In genomic region chr3:13461169-13462124, GRCh38 we compare ENCODE assay signal across 1 cellular context.
TF ChIP-seq lines count a peak whose summit lies in the region.

No MANE protein-coding gene starts in this region.

TF ChIP-seq in H1, 55 proteins besides CTCF, POLR2A, EP300 and RAD21 (continued from another document):
- TF ChIP-seq GTF2F1 (IDR thresholded peaks at IDR 0.05; ENCODE audit: borderline replicate concordance, low read depth, low read length) (peak; percentile 77), TAF7 (optimal IDR thresholded peaks at IDR 0.05; ENCODE audit: borderline replicate concordance, low read depth, low read length) (peak; percentile 67), KDM4A (IDR thresholded peaks at IDR 0.05; ENCODE audit: low read depth, low read length, severe bottlenecking) (no peak), MAFK (IDR thresholded peaks at IDR 0.05; ENCODE audit: low read depth, low read length) (0 out of 2 replicates have a peak, but pooled peaks have one; percentile 19), BRCA1 (IDR thresholded peaks at IDR 0.05; ENCODE audit: low read depth, low read length) (peak; percentile 38; the same call in 1 of the 2 replicates), FOSL1 (IDR thresholded peaks at IDR 0.05; ENCODE audit: insufficient read depth, low read depth, low read length) (peak; percentile 85), YY1 (IDR thresholded peaks at IDR 0.05; ENCODE audit: low read depth, low read length) (peak; percentile 62; the same call in 1 of the 2 replicates), CBX8 (IDR thresholded peaks at IDR 0.05; ENCODE audit: borderline replicate concordance, low read depth, low read length) (no peak), JUND (IDR thresholded peaks at IDR 0.05; ENCODE audit: low read length) (peak; percentile 57; the same call in 1 of the 2 replicates), USF2 (IDR thresholded peaks at IDR 0.05; ENCODE audit: low read length) (peak; percentile 56), SIX5 (IDR thresholded peaks at IDR 0.05; ENCODE audit: low read depth, low read length) (no peak), CHD2 (IDR thresholded peaks at IDR 0.05; ENCODE audit: low read length) (0 out of 2 replicates have a peak, but pooled peaks have one; percentile 52), SP1 (IDR thresholded peaks at IDR 0.05; ENCODE audit: low read depth, low read length) (0 out of 2 replicates have a peak, but pooled peaks have one; percentile 5), RXRA (IDR thresholded peaks at IDR 0.05; ENCODE audit: insufficient read depth, low read depth, low read length) (peak; percentile 72; the same call in 1 of the 2 replicates), NANOG (IDR thresholded peaks at IDR 0.05; ENCODE audit: insufficient read depth, low read depth, low read length, poor library complexity, severe bottlenecking) (no peak), TCF12 (IDR thresholded peaks at IDR 0.05; ENCODE audit: low read depth, low read length) (0 out of 2 replicates have a peak, but pooled peaks have one; percentile 52), SUZ12 (IDR thresholded peaks at IDR 0.05; ENCODE audit: low read length) (no peak), ATF3 (IDR thresholded peaks at IDR 0.05; ENCODE audit: insufficient read depth, low read depth, low read length) (peak; percentile 77; the same call in 1 of the 2 replicates), MAX (IDR thresholded peaks at IDR 0.05) (peak; percentile 99), GABPA (IDR thresholded peaks at IDR 0.05; ENCODE audit: borderline replicate concordance, insufficient read depth, low read length) (peak; percentile 31; the same call in 1 of the 2 replicates)
- TF ChIP-seq, protein P1, sequence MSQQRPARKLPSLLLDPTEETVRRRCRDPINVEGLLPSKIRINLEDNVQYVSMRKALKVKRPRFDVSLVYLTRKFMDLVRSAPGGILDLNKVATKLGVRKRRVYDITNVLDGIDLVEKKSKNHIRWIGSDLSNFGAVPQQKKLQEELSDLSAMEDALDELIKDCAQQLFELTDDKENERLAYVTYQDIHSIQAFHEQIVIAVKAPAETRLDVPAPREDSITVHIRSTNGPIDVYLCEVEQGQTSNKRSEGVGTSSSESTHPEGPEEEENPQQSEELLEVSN (IDR thresholded peaks at IDR 0.05): peak; percentile 97
- TF ChIP-seq, protein P2, sequence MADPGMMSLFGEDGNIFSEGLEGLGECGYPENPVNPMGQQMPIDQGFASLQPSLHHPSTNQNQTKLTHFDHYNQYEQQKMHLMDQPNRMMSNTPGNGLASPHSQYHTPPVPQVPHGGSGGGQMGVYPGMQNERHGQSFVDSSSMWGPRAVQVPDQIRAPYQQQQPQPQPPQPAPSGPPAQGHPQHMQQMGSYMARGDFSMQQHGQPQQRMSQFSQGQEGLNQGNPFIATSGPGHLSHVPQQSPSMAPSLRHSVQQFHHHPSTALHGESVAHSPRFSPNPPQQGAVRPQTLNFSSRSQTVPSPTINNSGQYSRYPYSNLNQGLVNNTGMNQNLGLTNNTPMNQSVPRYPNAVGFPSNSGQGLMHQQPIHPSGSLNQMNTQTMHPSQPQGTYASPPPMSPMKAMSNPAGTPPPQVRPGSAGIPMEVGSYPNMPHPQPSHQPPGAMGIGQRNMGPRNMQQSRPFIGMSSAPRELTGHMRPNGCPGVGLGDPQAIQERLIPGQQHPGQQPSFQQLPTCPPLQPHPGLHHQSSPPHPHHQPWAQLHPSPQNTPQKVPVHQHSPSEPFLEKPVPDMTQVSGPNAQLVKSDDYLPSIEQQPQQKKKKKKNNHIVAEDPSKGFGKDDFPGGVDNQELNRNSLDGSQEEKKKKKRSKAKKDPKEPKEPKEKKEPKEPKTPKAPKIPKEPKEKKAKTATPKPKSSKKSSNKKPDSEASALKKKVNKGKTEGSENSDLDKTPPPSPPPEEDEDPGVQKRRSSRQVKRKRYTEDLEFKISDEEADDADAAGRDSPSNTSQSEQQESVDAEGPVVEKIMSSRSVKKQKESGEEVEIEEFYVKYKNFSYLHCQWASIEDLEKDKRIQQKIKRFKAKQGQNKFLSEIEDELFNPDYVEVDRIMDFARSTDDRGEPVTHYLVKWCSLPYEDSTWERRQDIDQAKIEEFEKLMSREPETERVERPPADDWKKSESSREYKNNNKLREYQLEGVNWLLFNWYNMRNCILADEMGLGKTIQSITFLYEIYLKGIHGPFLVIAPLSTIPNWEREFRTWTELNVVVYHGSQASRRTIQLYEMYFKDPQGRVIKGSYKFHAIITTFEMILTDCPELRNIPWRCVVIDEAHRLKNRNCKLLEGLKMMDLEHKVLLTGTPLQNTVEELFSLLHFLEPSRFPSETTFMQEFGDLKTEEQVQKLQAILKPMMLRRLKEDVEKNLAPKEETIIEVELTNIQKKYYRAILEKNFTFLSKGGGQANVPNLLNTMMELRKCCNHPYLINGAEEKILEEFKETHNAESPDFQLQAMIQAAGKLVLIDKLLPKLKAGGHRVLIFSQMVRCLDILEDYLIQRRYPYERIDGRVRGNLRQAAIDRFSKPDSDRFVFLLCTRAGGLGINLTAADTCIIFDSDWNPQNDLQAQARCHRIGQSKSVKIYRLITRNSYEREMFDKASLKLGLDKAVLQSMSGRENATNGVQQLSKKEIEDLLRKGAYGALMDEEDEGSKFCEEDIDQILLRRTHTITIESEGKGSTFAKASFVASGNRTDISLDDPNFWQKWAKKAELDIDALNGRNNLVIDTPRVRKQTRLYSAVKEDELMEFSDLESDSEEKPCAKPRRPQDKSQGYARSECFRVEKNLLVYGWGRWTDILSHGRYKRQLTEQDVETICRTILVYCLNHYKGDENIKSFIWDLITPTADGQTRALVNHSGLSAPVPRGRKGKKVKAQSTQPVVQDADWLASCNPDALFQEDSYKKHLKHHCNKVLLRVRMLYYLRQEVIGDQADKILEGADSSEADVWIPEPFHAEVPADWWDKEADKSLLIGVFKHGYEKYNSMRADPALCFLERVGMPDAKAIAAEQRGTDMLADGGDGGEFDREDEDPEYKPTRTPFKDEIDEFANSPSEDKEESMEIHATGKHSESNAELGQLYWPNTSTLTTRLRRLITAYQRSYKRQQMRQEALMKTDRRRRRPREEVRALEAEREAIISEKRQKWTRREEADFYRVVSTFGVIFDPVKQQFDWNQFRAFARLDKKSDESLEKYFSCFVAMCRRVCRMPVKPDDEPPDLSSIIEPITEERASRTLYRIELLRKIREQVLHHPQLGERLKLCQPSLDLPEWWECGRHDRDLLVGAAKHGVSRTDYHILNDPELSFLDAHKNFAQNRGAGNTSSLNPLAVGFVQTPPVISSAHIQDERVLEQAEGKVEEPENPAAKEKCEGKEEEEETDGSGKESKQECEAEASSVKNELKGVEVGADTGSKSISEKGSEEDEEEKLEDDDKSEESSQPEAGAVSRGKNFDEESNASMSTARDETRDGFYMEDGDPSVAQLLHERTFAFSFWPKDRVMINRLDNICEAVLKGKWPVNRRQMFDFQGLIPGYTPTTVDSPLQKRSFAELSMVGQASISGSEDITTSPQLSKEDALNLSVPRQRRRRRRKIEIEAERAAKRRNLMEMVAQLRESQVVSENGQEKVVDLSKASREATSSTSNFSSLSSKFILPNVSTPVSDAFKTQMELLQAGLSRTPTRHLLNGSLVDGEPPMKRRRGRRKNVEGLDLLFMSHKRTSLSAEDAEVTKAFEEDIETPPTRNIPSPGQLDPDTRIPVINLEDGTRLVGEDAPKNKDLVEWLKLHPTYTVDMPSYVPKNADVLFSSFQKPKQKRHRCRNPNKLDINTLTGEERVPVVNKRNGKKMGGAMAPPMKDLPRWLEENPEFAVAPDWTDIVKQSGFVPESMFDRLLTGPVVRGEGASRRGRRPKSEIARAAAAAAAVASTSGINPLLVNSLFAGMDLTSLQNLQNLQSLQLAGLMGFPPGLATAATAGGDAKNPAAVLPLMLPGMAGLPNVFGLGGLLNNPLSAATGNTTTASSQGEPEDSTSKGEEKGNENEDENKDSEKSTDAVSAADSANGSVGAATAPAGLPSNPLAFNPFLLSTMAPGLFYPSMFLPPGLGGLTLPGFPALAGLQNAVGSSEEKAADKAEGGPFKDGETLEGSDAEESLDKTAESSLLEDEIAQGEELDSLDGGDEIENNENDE (IDR thresholded peaks at IDR 0.05; ENCODE audit: insufficient replicate concordance, low read length): no peak
